3 cellular contexts compared by ENCODE assay signal in the genomic region with DNA sequence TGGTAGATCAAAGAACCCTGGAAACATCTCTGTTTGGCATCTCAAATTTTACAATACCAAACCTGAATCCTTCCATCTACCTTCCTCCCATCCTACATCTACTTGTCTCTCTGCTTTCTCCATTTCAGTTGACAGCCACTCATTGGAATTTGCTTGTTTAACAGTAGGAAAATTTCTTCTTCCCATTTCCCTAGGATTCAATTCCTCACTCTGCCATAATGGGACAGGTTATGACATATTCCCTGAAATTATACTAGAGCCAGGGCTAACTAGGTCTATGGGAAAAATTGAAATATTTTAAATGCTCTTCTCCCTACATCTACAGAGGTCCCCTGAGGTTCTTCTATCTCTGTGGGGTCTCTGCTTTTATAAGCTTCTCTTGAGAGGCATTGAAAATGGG.
"Had no signal": no experiment of that assay in that cellular context is flagged by ENCODE, and none has a peak within 500 bp of the region (broad histone marks: within the 10 kb centered on the region; RNA-seq: fewer than 3 reads in every experiment).

No MANE protein-coding gene starts in this region.

- DNase-seq: GDM1, GF-D8 had no signal

- H3K4me3 ChIP-seq: GM12878 had no signal
